Comparison of ENCODE assay signal across 1 cellular context in the genomic region with DNA sequence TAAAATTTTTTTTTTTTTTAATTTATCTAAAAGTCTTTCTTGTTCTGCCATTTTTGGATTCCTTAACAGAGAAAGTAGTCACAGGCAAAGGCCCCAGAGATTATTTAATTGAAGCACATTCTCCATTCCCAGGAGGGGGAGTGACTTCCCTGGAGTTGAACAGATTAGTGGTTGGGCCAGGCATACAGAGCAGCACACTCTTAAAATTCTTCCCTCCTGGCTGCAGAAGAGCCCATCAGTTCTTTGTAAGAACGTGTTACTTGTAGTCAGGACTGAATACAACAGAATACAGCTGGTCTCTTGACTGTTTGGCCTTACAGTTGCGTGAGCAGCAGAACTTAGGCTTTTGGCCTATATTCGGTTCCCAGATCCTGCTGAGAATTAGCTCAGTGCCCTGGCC.
TF ChIP-seq lines count a peak whose summit lies in the region.

No MANE protein-coding gene starts in this region.

TF ChIP-seq in WTC11, 78 proteins besides CTCF, POLR2A, EP300 and RAD21 (continued from another document):
- TF ChIP-seq, protein P1, sequence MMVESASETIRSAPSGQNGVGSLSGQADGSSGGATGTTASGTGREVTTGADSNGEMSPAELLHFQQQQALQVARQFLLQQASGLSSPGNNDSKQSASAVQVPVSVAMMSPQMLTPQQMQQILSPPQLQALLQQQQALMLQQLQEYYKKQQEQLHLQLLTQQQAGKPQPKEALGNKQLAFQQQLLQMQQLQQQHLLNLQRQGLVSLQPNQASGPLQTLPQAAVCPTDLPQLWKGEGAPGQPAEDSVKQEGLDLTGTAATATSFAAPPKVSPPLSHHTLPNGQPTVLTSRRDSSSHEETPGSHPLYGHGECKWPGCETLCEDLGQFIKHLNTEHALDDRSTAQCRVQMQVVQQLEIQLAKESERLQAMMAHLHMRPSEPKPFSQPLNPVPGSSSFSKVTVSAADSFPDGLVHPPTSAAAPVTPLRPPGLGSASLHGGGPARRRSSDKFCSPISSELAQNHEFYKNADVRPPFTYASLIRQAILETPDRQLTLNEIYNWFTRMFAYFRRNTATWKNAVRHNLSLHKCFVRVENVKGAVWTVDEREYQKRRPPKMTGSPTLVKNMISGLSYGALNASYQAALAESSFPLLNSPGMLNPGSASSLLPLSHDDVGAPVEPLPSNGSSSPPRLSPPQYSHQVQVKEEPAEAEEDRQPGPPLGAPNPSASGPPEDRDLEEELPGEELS (CRISPR knock-in tag; IDR thresholded peaks at IDR 0.05): no peak
- TF ChIP-seq, protein P2, sequence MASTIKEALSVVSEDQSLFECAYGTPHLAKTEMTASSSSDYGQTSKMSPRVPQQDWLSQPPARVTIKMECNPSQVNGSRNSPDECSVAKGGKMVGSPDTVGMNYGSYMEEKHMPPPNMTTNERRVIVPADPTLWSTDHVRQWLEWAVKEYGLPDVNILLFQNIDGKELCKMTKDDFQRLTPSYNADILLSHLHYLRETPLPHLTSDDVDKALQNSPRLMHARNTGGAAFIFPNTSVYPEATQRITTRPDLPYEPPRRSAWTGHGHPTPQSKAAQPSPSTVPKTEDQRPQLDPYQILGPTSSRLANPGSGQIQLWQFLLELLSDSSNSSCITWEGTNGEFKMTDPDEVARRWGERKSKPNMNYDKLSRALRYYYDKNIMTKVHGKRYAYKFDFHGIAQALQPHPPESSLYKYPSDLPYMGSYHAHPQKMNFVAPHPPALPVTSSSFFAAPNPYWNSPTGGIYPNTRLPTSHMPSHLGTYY (CRISPR knock-in tag; IDR thresholded peaks at IDR 0.05): no peak
- TF ChIP-seq RELA (CRISPR knock-in tag; IDR thresholded peaks at IDR 0.05; ENCODE audit: borderline replicate concordance): no peak
- TF ChIP-seq TEAD4 (CRISPR knock-in tag; IDR thresholded peaks at IDR 0.05): no peak
- TF ChIP-seq PRRX2 (CRISPR knock-in tag; IDR thresholded peaks at IDR 0.05): no peak
- no peak for TF ChIP-seq OVOL2 (CRISPR knock-in tag; IDR thresholded peaks at IDR 0.05; ENCODE audit: borderline replicate concordance)
- no peak for TF ChIP-seq TEAD1 (CRISPR knock-in tag; IDR thresholded peaks at IDR 0.05)
- no peak for TF ChIP-seq SP1 (CRISPR knock-in tag; conservative IDR thresholded peaks at IDR 0.05)
- TF ChIP-seq IRF2 (CRISPR knock-in tag; IDR thresholded peaks at IDR 0.05; ENCODE audit: borderline replicate concordance, low read depth): no peak
- TF ChIP-seq, protein P3, sequence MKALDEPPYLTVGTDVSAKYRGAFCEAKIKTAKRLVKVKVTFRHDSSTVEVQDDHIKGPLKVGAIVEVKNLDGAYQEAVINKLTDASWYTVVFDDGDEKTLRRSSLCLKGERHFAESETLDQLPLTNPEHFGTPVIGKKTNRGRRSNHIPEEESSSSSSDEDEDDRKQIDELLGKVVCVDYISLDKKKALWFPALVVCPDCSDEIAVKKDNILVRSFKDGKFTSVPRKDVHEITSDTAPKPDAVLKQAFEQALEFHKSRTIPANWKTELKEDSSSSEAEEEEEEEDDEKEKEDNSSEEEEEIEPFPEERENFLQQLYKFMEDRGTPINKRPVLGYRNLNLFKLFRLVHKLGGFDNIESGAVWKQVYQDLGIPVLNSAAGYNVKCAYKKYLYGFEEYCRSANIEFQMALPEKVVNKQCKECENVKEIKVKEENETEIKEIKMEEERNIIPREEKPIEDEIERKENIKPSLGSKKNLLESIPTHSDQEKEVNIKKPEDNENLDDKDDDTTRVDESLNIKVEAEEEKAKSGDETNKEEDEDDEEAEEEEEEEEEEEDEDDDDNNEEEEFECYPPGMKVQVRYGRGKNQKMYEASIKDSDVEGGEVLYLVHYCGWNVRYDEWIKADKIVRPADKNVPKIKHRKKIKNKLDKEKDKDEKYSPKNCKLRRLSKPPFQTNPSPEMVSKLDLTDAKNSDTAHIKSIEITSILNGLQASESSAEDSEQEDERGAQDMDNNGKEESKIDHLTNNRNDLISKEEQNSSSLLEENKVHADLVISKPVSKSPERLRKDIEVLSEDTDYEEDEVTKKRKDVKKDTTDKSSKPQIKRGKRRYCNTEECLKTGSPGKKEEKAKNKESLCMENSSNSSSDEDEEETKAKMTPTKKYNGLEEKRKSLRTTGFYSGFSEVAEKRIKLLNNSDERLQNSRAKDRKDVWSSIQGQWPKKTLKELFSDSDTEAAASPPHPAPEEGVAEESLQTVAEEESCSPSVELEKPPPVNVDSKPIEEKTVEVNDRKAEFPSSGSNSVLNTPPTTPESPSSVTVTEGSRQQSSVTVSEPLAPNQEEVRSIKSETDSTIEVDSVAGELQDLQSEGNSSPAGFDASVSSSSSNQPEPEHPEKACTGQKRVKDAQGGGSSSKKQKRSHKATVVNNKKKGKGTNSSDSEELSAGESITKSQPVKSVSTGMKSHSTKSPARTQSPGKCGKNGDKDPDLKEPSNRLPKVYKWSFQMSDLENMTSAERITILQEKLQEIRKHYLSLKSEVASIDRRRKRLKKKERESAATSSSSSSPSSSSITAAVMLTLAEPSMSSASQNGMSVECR (CRISPR knock-in tag; IDR thresholded peaks at IDR 0.05; ENCODE audit: borderline replicate concordance): no peak
- TF ChIP-seq, protein P4, sequence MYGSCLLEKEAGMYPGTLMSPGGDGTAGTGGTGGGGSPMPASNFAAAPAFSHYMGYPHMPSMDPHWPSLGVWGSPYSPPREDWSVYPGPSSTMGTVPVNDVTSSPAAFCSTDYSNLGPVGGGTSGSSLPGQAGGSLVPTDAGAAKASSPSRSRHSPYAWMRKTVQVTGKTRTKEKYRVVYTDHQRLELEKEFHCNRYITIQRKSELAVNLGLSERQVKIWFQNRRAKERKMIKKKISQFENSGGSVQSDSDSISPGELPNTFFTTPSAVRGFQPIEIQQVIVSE (CRISPR knock-in tag; IDR thresholded peaks at IDR 0.05; ENCODE audit: borderline replicate concordance): no peak
- no peak for TF ChIP-seq TP53 (CRISPR knock-in tag; IDR thresholded peaks at IDR 0.05)
- TF ChIP-seq GRHL2 (CRISPR knock-in tag; IDR thresholded peaks at IDR 0.05; ENCODE audit: insufficient replicate concordance, severe bottlenecking): no peak
- TF ChIP-seq GABPB1 (CRISPR knock-in tag; IDR thresholded peaks at IDR 0.05): no peak
